Comparison of ENCODE assay signal across 11 cellular contexts in the genomic region with DNA sequence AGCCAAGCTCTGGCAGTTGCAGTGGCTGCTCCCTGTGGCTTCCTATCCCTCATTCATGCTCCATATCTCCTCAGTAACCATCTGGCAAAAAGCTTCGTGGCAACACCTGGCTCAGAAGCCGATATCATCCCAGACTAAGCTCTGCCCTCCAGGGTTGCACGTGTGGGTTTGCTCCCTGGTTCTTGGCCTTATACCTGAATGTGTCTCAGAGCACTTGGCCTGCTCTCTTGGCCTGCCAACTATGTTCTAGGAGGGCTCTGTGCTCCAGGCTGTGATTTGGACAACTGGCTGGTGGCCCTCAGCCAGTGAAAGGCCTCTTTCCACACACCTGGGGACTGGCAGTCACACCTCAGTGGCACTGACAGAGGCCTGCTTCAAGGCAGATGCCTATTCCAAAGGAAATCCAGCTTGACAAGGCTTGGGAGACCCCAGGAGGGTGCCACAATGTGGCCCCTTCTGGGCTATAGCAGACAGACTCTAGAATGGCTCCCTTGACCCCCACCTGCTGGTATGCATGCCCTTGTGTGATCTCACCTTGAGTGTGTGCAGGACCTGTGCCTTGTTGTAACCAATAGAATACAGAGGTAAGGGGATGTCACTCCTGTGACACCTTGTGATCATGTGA. TPM values are rescaled to one million over a fixed set of nuclear protein-coding genes. Genes with fewer than 3 reads are reported as not detected.
DNase-seq lines count a peak whose midpoint lies in the region; ATAC-seq, FAIRE-seq and TF ChIP-seq lines count a peak whose summit lies in the region.
"Had no signal": no experiment of that assay in that cellular context is flagged by ENCODE, and none has a peak within 500 bp of the region (broad histone marks: within the 10 kb centered on the region; RNA-seq: fewer than 3 reads in every experiment).

No MANE protein-coding gene starts in this region.

- intact Hi-C loops in CD8-positive, alpha-beta T cell (cut with DNase I, micrococcal nuclease): no loop called here
- intact Hi-C loops in HepG2 (cut with micrococcal nuclease; ENCODE audit: unreplicated experiment): no loop called here

- no CpG with 5 or more reads among the region's 3 CpGs for WGBS in HepG2 (ENCODE audit: low lambda C conversion rate)

- H3K27ac ChIP-seq in CD8-positive, alpha-beta T cell (ENCODE audit: low read depth, low read length): no peak overlapping the region
- H3K27ac ChIP-seq in astrocyte (ENCODE audit: low read depth, low read length) (no peak overlapping the region), HepG2 (ENCODE audit: extremely low read length, insufficient read depth, low read length) (no peak overlapping the region)
- H3K27ac ChIP-seq: suprapubic skin had no signal

- H3K9me3 Mint-ChIP-seq in CD8-positive, alpha-beta T cell: no peaks in the 10 kb centered on the region
- peaks cover 2% of the 10 kb centered on the region for H3K9me3 Mint-ChIP-seq in astrocyte (ENCODE audit: unreplicated experiment)
- H3K9me3 Mint-ChIP-seq in neural crest cell: no peaks in the 10 kb centered on the region

- H4K20me1 ChIP-seq in astrocyte (ENCODE audit: insufficient read depth, low read length) (no peaks in the 10 kb centered on the region), HepG2 (ENCODE audit: insufficient read depth, low read length) (no peaks in the 10 kb centered on the region)

- TF ChIP-seq POLR2A in HepG2 (IDR thresholded peaks at IDR 0.05; ENCODE audit: insufficient read depth in 1 of 2, low read depth in 2 of 2, low read length in 2 of 2): no peak

- no peaks in the 10 kb centered on the region for H3K36me3 Mint-ChIP-seq in CD8-positive, alpha-beta T cell
- H3K36me3 Mint-ChIP-seq in astrocyte (ENCODE audit: low read depth, unreplicated experiment) (peaks cover 11% of the 10 kb centered on the region), neural crest cell (ENCODE audit: low read depth) (no peaks in the 10 kb centered on the region)

- no peak overlapping the region for H3K27ac Mint-ChIP-seq in CD8-positive, alpha-beta T cell
- no peak overlapping the region for H3K27ac Mint-ChIP-seq in astrocyte (ENCODE audit: unreplicated experiment)
- H3K27ac Mint-ChIP-seq in neural crest cell (ENCODE audit: unreplicated experiment): no peak overlapping the region

- H3K4me3 ChIP-seq in CD8-positive, alpha-beta T cell (ENCODE audit: low read depth, low read length): no peak overlapping the region
- no peak overlapping the region for H3K4me3 ChIP-seq in astrocyte (ENCODE audit: insufficient read depth, low read depth, low read length)
- H3K4me3 ChIP-seq in HepG2 (replicated peaks in 1 of 3; ENCODE audit: insufficient read depth in 1 of 3, low read depth in 2 of 3, low read length in 3 of 3): no peak overlapping the region

- no peaks in the 10 kb centered on the region for H3K4me1 ChIP-seq in CD8-positive, alpha-beta T cell (ENCODE audit: insufficient read depth, low read length)
- H3K4me1 ChIP-seq in astrocyte (ENCODE audit: insufficient read depth, low read length) (peaks cover 6% of the 10 kb centered on the region), HepG2 (ENCODE audit: insufficient read depth, low read length) (no peaks in the 10 kb centered on the region; the same call in 1 of the 2 replicates)

- H3K4me2 ChIP-seq in astrocyte (ENCODE audit: low read length) (no peak overlapping the region), HepG2 (ENCODE audit: low read depth, low read length) (no peak overlapping the region)

- no peaks in the 10 kb centered on the region for H3K27me3 ChIP-seq in CD8-positive, alpha-beta T cell (ENCODE audit: insufficient read depth, low read length)
- H3K27me3 ChIP-seq in astrocyte (ENCODE audit: insufficient read depth, low read length) (peaks cover 27% of the 10 kb centered on the region), HepG2 (ENCODE audit: control insufficient read depth in 1 of 2, insufficient read depth in 2 of 2, low read length in 2 of 2) (peaks cover 19 to 90% of the 10 kb centered on the region in 2 experiments)
- H3K27me3 ChIP-seq: suprapubic skin had no signal

- POLR2A ChIA-PET in CD8-positive, alpha-beta T cell (lab: Charles Lee): no interaction called here
- POLR2A ChIA-PET in GM10248 (lab: Yijun Ruan, JAX): interaction anchor here (0.9 kb wide), 1 partner anchor 126 kb away, joined by 3 read pairs; no protein-coding TSS in a partner anchor
- POLR2A ChIA-PET in HepG2 (lab: Yijun Ruan, JAX): no interaction called here

- no peaks in the 10 kb centered on the region for H3K36me3 ChIP-seq in CD8-positive, alpha-beta T cell (ENCODE audit: insufficient read depth, low read length)
- H3K36me3 ChIP-seq in astrocyte (ENCODE audit: insufficient read depth, low read length) (no peaks in the 10 kb centered on the region), HepG2 (replicated peaks in 1 of 2; ENCODE audit: control insufficient read depth in 1 of 2, insufficient read depth in 2 of 2, low read length in 2 of 2) (no peaks in the 10 kb centered on the region)

- no peaks in the 10 kb centered on the region for H3K9me3 ChIP-seq in CD8-positive, alpha-beta T cell (ENCODE audit: low read length)
- H3K9me3 ChIP-seq in astrocyte (ENCODE audit: insufficient read depth, low read depth, low read length) (no peaks in the 10 kb centered on the region), HepG2 (ENCODE audit: low read length) (no peaks in the 10 kb centered on the region)
- H3K9me3 ChIP-seq: suprapubic skin had no signal

- H2AFZ ChIP-seq in astrocyte (ENCODE audit: low read depth, low read length) (no peak overlapping the region), HepG2 (ENCODE audit: low read length) (no peak overlapping the region)

- DNase-seq in CD8-positive, alpha-beta T cell: no peak
- DNase-seq in GM10248 (ENCODE audit: extremely low spot score): peak; percentile 9
- no peak for DNase-seq in astrocyte (ENCODE audit: low read depth)
- DNase-seq in neural crest cell (ENCODE audit: low read depth, low spot score): no peak
- DNase-seq in HepG2 (ENCODE audit: low spot score): no peak
- DNase-seq in KBM-7: no peak
- DNase-seq: effector memory CD4-positive, alpha-beta T cell had no signal

- CTCF ChIA-PET in CD8-positive, alpha-beta T cell (lab: Charles Lee): interaction anchor here (0.8 to 1.7 kb wide), 4 partner anchors 12 to 110 kb away, joined by 3 to 5 read pairs (median 3); no protein-coding TSS in a partner anchor
- CTCF ChIA-PET in GM10248 (lab: Yijun Ruan, JAX): interaction anchor here (0.7 to 4.4 kb wide), 6 partner anchors 11 to 110 kb away, joined by 3 to 18 read pairs (median 10); partner anchors contain the start of gene PLD4
- CTCF ChIA-PET in HepG2 (lab: Yijun Ruan, JAX; ENCODE audit: low intra/inter-chr PET ratio, low total read pairs): interaction anchor here (1.6 kb wide), 1 partner anchor 111 kb away, joined by 4 read pairs; no protein-coding TSS in a partner anchor

- no peak for TF ChIP-seq EP300 in HepG2 (IDR thresholded peaks at IDR 0.05; ENCODE audit: low read depth in 2 of 2, low read length in 2 of 2)
- no peak for TF ChIP-seq EP300 in HepG2 (CRISPR knock-in tag; IDR thresholded peaks at IDR 0.05; ENCODE audit: borderline replicate concordance)

- peak overlapping the region; percentile 46 for H3K4me3 Mint-ChIP-seq in CD8-positive, alpha-beta T cell
- H3K4me3 Mint-ChIP-seq in astrocyte (ENCODE audit: unreplicated experiment) (peak overlapping the region; percentile 72), neural crest cell (peak overlapping the region; percentile 75)

- H3K9ac ChIP-seq in astrocyte (ENCODE audit: low read length): no peak overlapping the region
- no peak overlapping the region for H3K9ac ChIP-seq in HepG2 (ENCODE audit: insufficient read depth, low read depth, low read length)

- H3K27me3 Mint-ChIP-seq in CD8-positive, alpha-beta T cell (ENCODE audit: low read depth): peaks cover 11% of the 10 kb centered on the region
- H3K27me3 Mint-ChIP-seq in astrocyte (ENCODE audit: low read depth, unreplicated experiment) (peaks cover 67% of the 10 kb centered on the region), neural crest cell (ENCODE audit: low read depth) (peaks cover 82% of the 10 kb centered on the region)

- FAIRE-seq in astrocyte (lab: Jason Lieb, UNC) (no peak), HepG2 (lab: Jason Lieb, UNC) (no peak)

- no TSS peak for BruUV-seq in HepG2 (replicated peaks; lab: Mats Ljungman, UMichigan)

- H3K4me1 Mint-ChIP-seq in CD8-positive, alpha-beta T cell (ENCODE audit: low read depth): peaks cover 6% of the 10 kb centered on the region
- H3K4me1 Mint-ChIP-seq in astrocyte (ENCODE audit: low read depth, unreplicated experiment) (no peaks in the 10 kb centered on the region), neural crest cell (peaks cover 3% of the 10 kb centered on the region)

- H3K79me2 ChIP-seq in astrocyte (ENCODE audit: insufficient read depth, low read length): no peaks in the 10 kb centered on the region
- no peaks in the 10 kb centered on the region for H3K79me2 ChIP-seq in HepG2 (ENCODE audit: insufficient read depth, low read length)

- in situ Hi-C loops in HepG2 (cut with HindIII; ENCODE audit: extremely low pct_ligation_motif_present, low pct_unique_long_range_greater_than_20kb) (no loop called here), KBM-7 (cut with MboI; ENCODE audit: low pct_unique_long_range_greater_than_20kb, low sequenced_read_pairs) (no loop called here)

- no peak for TF ChIP-seq RAD21 in HepG2 (CRISPR knock-in tag; IDR thresholded peaks at IDR 0.05)

- no peak for TF ChIP-seq CTCF in CD8-positive, alpha-beta T cell (IDR thresholded peaks at IDR 0.05)
- TF ChIP-seq CTCF in GM10248 (IDR thresholded peaks at IDR 0.05; ENCODE audit: control extremely low read depth, extremely low read depth, low read depth, missing control alignments) (no peak), astrocyte (IDR thresholded peaks at IDR 0.05; ENCODE audit: insufficient read depth, low read depth, low read length) (no peak), neural crest cell (conservative IDR thresholded peaks at IDR 0.05) (no peak), HepG2 (CRISPR knock-in tag; IDR thresholded peaks at IDR 0.05) (no peak)

- ATAC-seq in CD8-positive, alpha-beta T cell: no peak
- no peak for ATAC-seq in GM21723 (IDR thresholded peaks at IDR 0.05; ENCODE audit: unreplicated experiment)
- no peak for ATAC-seq in HepG2

RNA-seq across cellular contexts. Expression of gene PLD4, which starts 10.5 kb away (rescaled TPM):
- under 1 TPM; 0.31 to 0.43 TPM for total RNA-seq in CD8-positive, alpha-beta T cell
- total RNA-seq in astrocyte: 0.14 and 0.60 TPM in 2 replicates
- 0.02 and 0.05 TPM in 2 replicates for total RNA-seq in neural crest cell
- total RNA-seq in HepG2 (2016; rRNA removed; fragmentation: Illumina TruSeq; extraction: Trizol): not detected in 2 replicates
- not detected in 2 replicates for total RNA-seq in HepG2 (2016; cell fraction: cytosol; rRNA removed; fragmentation: Illumina TruSeq; extraction: Trizol; ENCODE audit: low read depth)
- total RNA-seq in HepG2 (2016; cell fraction: insoluble cytoplasmic fraction; rRNA removed; fragmentation: Illumina TruSeq; extraction: Trizol): not detected in 2 replicates
- not detected in 2 replicates for total RNA-seq in HepG2 (2016; cell fraction: membrane; rRNA removed; fragmentation: Illumina TruSeq; extraction: Trizol)
- not detected in 2 replicates for total RNA-seq in HepG2 (2016; cell fraction: nucleus; rRNA removed; fragmentation: Illumina TruSeq; extraction: Trizol)
- polyA plus RNA-seq in HepG2 (2011; rRNA removed): not detected in 2 replicates
- polyA plus RNA-seq in HepG2 (2011; cell fraction: cytosol; rRNA removed): not detected in 2 replicates
- polyA plus RNA-seq in HepG2 (2011; cell fraction: nucleus; rRNA removed): not detected in 2 replicates
- polyA plus RNA-seq in HepG2 (2012): not detected in 2 replicates
- not detected in 2 replicates for polyA plus RNA-seq in HepG2 (2016; cell fraction: cytosol; fragmentation: Illumina TruSeq; extraction: Trizol; ENCODE audit: low read depth)
- not detected in 2 replicates for polyA plus RNA-seq in HepG2 (2016; cell fraction: insoluble cytoplasmic fraction; fragmentation: Illumina TruSeq; extraction: Trizol; ENCODE audit: low read depth)
- polyA plus RNA-seq in HepG2 (2016; cell fraction: membrane; fragmentation: Illumina TruSeq; extraction: Trizol; ENCODE audit: low read depth): not detected in 2 replicates
- polyA plus RNA-seq in HepG2 (2016; cell fraction: nucleus; fragmentation: Illumina TruSeq; extraction: Trizol; ENCODE audit: insufficient read depth, low read depth): not detected in 2 replicates
- 0.02 TPM in 1 of 2 replicates, not detected in the other for polyA minus RNA-seq in HepG2 (2011; rRNA and poly(A)+ RNA removed; ENCODE audit: low replicate concordance)
- not detected in 2 replicates for polyA minus RNA-seq in HepG2 (2011; cell fraction: cytosol; rRNA and poly(A)+ RNA removed)
- polyA minus RNA-seq in HepG2 (2011; cell fraction: nucleus; rRNA and poly(A)+ RNA removed): not detected in 2 replicates
- total RNA-seq: activated CD8-positive, alpha-beta memory T cell treated with anti-CD3 and anti-CD28 coated beads for 36 hours; RPMI7951 had no signal

RNA-seq across cellular contexts. Expression of gene AHNAK2, which starts 43.0 kb away (rescaled TPM):
- under 1 TPM; 0.06 to 0.14 TPM for total RNA-seq in CD8-positive, alpha-beta T cell
- 34.3 and 44.7 TPM in 2 replicates for total RNA-seq in astrocyte
- 1.4 TPM in 2 replicates for total RNA-seq in neural crest cell
- 0.15 and 0.18 TPM in 2 replicates for total RNA-seq in HepG2 (2016; rRNA removed; fragmentation: Illumina TruSeq; extraction: Trizol)
- total RNA-seq in HepG2 (2016; cell fraction: cytosol; rRNA removed; fragmentation: Illumina TruSeq; extraction: Trizol; ENCODE audit: low read depth): not detected in 2 replicates
- 0.10 and 0.11 TPM in 2 replicates for total RNA-seq in HepG2 (2016; cell fraction: insoluble cytoplasmic fraction; rRNA removed; fragmentation: Illumina TruSeq; extraction: Trizol)
- total RNA-seq in HepG2 (2016; cell fraction: membrane; rRNA removed; fragmentation: Illumina TruSeq; extraction: Trizol): 0.06 and 0.07 TPM in 2 replicates
- 0.53 and 0.68 TPM in 2 replicates for total RNA-seq in HepG2 (2016; cell fraction: nucleus; rRNA removed; fragmentation: Illumina TruSeq; extraction: Trizol)
- polyA plus RNA-seq in HepG2 (2011; rRNA removed): 0.10 and 0.11 TPM in 2 replicates
- polyA plus RNA-seq in HepG2 (2011; cell fraction: cytosol; rRNA removed): 0.08 and 0.09 TPM in 2 replicates
- 0.28 and 0.37 TPM in 2 replicates for polyA plus RNA-seq in HepG2 (2011; cell fraction: nucleus; rRNA removed)
- 0.04 TPM in 2 replicates for polyA plus RNA-seq in HepG2 (2012)
- not detected in 2 replicates for polyA plus RNA-seq in HepG2 (2016; cell fraction: cytosol; fragmentation: Illumina TruSeq; extraction: Trizol; ENCODE audit: low read depth)
- 0.07 and 0.11 TPM in 2 replicates for polyA plus RNA-seq in HepG2 (2016; cell fraction: insoluble cytoplasmic fraction; fragmentation: Illumina TruSeq; extraction: Trizol; ENCODE audit: low read depth)
- not detected in 2 replicates for polyA plus RNA-seq in HepG2 (2016; cell fraction: membrane; fragmentation: Illumina TruSeq; extraction: Trizol; ENCODE audit: low read depth)
- 0.57 and 0.65 TPM in 2 replicates for polyA plus RNA-seq in HepG2 (2016; cell fraction: nucleus; fragmentation: Illumina TruSeq; extraction: Trizol; ENCODE audit: insufficient read depth, low read depth)
- 0.34 and 31.9 TPM in 2 replicates for polyA minus RNA-seq in HepG2 (2011; rRNA and poly(A)+ RNA removed; ENCODE audit: low replicate concordance)
- polyA minus RNA-seq in HepG2 (2011; cell fraction: cytosol; rRNA and poly(A)+ RNA removed): 0.30 and 0.35 TPM in 2 replicates
- 0.39 and 0.62 TPM in 2 replicates for polyA minus RNA-seq in HepG2 (2011; cell fraction: nucleus; rRNA and poly(A)+ RNA removed)

RNA-seq across cellular contexts. Expression of gene CLBA1, which starts 50.5 kb away (rescaled TPM):
- 1 to 10 TPM in 1 of 2 experiments, under 1 TPM in 1; 0.84 to 1.0 TPM for total RNA-seq in CD8-positive, alpha-beta T cell
- total RNA-seq in astrocyte: 6.3 and 7.2 TPM in 2 replicates
- total RNA-seq in neural crest cell: 12.2 and 14.1 TPM in 2 replicates
- 1.4 and 1.5 TPM in 2 replicates for total RNA-seq in HepG2 (2016; rRNA removed; fragmentation: Illumina TruSeq; extraction: Trizol)
- 0.44 and 0.71 TPM in 2 replicates for total RNA-seq in HepG2 (2016; cell fraction: cytosol; rRNA removed; fragmentation: Illumina TruSeq; extraction: Trizol; ENCODE audit: low read depth)
- total RNA-seq in HepG2 (2016; cell fraction: insoluble cytoplasmic fraction; rRNA removed; fragmentation: Illumina TruSeq; extraction: Trizol): 1.4 and 1.7 TPM in 2 replicates
- 0.99 and 1.0 TPM in 2 replicates for total RNA-seq in HepG2 (2016; cell fraction: membrane; rRNA removed; fragmentation: Illumina TruSeq; extraction: Trizol)
- total RNA-seq in HepG2 (2016; cell fraction: nucleus; rRNA removed; fragmentation: Illumina TruSeq; extraction: Trizol): 1.7 and 2.1 TPM in 2 replicates
- polyA plus RNA-seq in HepG2 (2011; rRNA removed): 1.2 and 1.3 TPM in 2 replicates
- polyA plus RNA-seq in HepG2 (2011; cell fraction: cytosol; rRNA removed): 0.75 and 0.95 TPM in 2 replicates
- polyA plus RNA-seq in HepG2 (2011; cell fraction: nucleus; rRNA removed): 2.8 and 3.0 TPM in 2 replicates
- 0.49 and 0.51 TPM in 2 replicates for polyA plus RNA-seq in HepG2 (2012)
- polyA plus RNA-seq in HepG2 (2016; cell fraction: cytosol; fragmentation: Illumina TruSeq; extraction: Trizol; ENCODE audit: low read depth): 0.28 and 0.33 TPM in 2 replicates
- 1.3 and 1.7 TPM in 2 replicates for polyA plus RNA-seq in HepG2 (2016; cell fraction: insoluble cytoplasmic fraction; fragmentation: Illumina TruSeq; extraction: Trizol; ENCODE audit: low read depth)
- 0.65 and 0.66 TPM in 2 replicates for polyA plus RNA-seq in HepG2 (2016; cell fraction: membrane; fragmentation: Illumina TruSeq; extraction: Trizol; ENCODE audit: low read depth)
- 1.8 and 3.1 TPM in 2 replicates for polyA plus RNA-seq in HepG2 (2016; cell fraction: nucleus; fragmentation: Illumina TruSeq; extraction: Trizol; ENCODE audit: insufficient read depth, low read depth)
- 0.44 and 7.1 TPM in 2 replicates for polyA minus RNA-seq in HepG2 (2011; rRNA and poly(A)+ RNA removed; ENCODE audit: low replicate concordance)
- polyA minus RNA-seq in HepG2 (2011; cell fraction: cytosol; rRNA and poly(A)+ RNA removed): 1.1 TPM in 1 of 2 replicates, not detected in the other
- 0.90 and 1.1 TPM in 2 replicates for polyA minus RNA-seq in HepG2 (2011; cell fraction: nucleus; rRNA and poly(A)+ RNA removed)

Comparison
In these comparisons a context has a peak if more than half of its experiments do, and no peak if none do; other contexts are left out.
1. RNA of gene AHNAK2, which starts 43.0 kb away (total RNA-seq): 34.3 to 44.7 TPM in astrocyte; 1.4 TPM in neural crest cell, 0.06 to 0.68 TPM in HepG2 and 0.06 to 0.14 TPM in CD8-positive, alpha-beta T cell; every median in the first group is over 10 times any median in the second.
2. Peak in every context shown above with its lines, with median percentiles within 50 percentile points of each other: H3K4me3 Mint-ChIP-seq.